In genomic region chr2:43412121-43412753, GRCh38 we compare ENCODE assay signal across 14 cellular contexts.
A peak's percentile ranks its signal among the peaks of the same experiment; 100 is the strongest.
DNase-seq lines count a peak whose midpoint lies in the region; FAIRE-seq and TF ChIP-seq lines count a peak whose summit lies in the region.
"Had no signal": no experiment of that assay in that cellular context is flagged by ENCODE, and none has a peak within 500 bp of the region (broad histone marks: within the 10 kb centered on the region; RNA-seq: fewer than 3 reads in every experiment).

No MANE protein-coding gene starts in this region.

- H3K4me1 ChIP-seq in Karpas-422 (ENCODE audit: low read length), result peaks cover 79% of the 10 kb centered on the region
- peaks cover 7% of the 10 kb centered on the region for H3K4me1 ChIP-seq in hepatocyte (ENCODE audit: insufficient read depth)

- peak; percentile 50 for DNase-seq in Karpas-422
- DNase-seq in bronchial epithelial cell (ENCODE audit: low read depth), result peak; percentile 68
- DNase-seq in urothelium cell line (ENCODE audit: low spot score), result peak; percentile 25
- DNase-seq in NCI-H2196 (lab: John Stamatoyannopoulos, UW; ENCODE audit: unreplicated experiment), result no peak
- no peak for DNase-seq in hepatocyte (ENCODE audit: low spot score)
- DNase-seq in germinal center (ENCODE audit: low spot score), result no peak
- DNase-seq: activated CD4-positive, alpha-beta memory T cell treated with anti-CD3 and anti-CD28 coated beads for 36 hours; amniotic stem cell; CD4-positive, alpha-beta T cell; NCI-H187; testis had no signal

- H3K79me2 ChIP-seq in Karpas-422 (ENCODE audit: low read length), result no peaks in the 10 kb centered on the region
- no peaks in the 10 kb centered on the region for H3K79me2 ChIP-seq in hepatocyte

- 81% methylated on average over 3 of the region's 3 CpGs for WGBS in hepatocyte (ENCODE audit: low lambda C conversion rate, missing lambda C conversion rate)

- H3K4me3 ChIP-seq in Karpas-422 (ENCODE audit: low read length) (no peak overlapping the region), bronchial epithelial cell (ENCODE audit: low read depth, low read length) (no peak overlapping the region), hepatocyte (no peak overlapping the region)
- H3K4me3 ChIP-seq: prostate gland, testis had no signal

- no peaks in the 10 kb centered on the region for H4K20me1 ChIP-seq in Karpas-422 (ENCODE audit: insufficient read depth, low read depth, low read length)
- H4K20me1 ChIP-seq in hepatocyte (ENCODE audit: insufficient read depth, poor library complexity, severe bottlenecking), result no peaks in the 10 kb centered on the region

- H3K9me3 ChIP-seq in Karpas-422 (ENCODE audit: low read length) (no peaks in the 10 kb centered on the region), hepatocyte (ENCODE audit: low read depth) (no peaks in the 10 kb centered on the region)
- H3K9me3 ChIP-seq: prostate gland, testis had no signal

- H3K27ac ChIP-seq in Karpas-422 (ENCODE audit: low read length), result peak overlapping the region; percentile 72
- H3K27ac ChIP-seq in hepatocyte, result no peak overlapping the region
- H3K27ac ChIP-seq: testis had no signal

- 0 out of 2 replicates have a peak, but pooled peaks cover 5% of the 10 kb centered on the region for H3K36me3 ChIP-seq in Karpas-422 (ENCODE audit: insufficient read depth, low read length)
- H3K36me3 ChIP-seq in bronchial epithelial cell (ENCODE audit: control insufficient read depth, insufficient read depth, low read length), result no peaks in the 10 kb centered on the region
- H3K36me3 ChIP-seq in hepatocyte (replicated peaks; ENCODE audit: insufficient read depth, low read depth), result no peaks in the 10 kb centered on the region
- H3K36me3 ChIP-seq: prostate gland had no signal

- H2AFZ ChIP-seq in Karpas-422 (ENCODE audit: low read length) (no peak overlapping the region), hepatocyte (no peak overlapping the region)

- no peaks in the 10 kb centered on the region for H3K27me3 ChIP-seq in Karpas-422 (ENCODE audit: low read length)
- no peaks in the 10 kb centered on the region for H3K27me3 ChIP-seq in bronchial epithelial cell (ENCODE audit: control insufficient read depth, insufficient read depth, low read length)
- no peaks in the 10 kb centered on the region for H3K27me3 ChIP-seq in hepatocyte
- H3K27me3 ChIP-seq: testis had no signal

- H3K9me2 ChIP-seq in Karpas-422 (replicated peaks; ENCODE audit: insufficient read depth, low read length), result no peaks in the 10 kb centered on the region
- H3K9me2 ChIP-seq in hepatocyte (replicated peaks; ENCODE audit: insufficient read depth), result no peaks in the 10 kb centered on the region

- FAIRE-seq in bronchial epithelial cell (lab: Jason Lieb, UNC) (no peak), islet of Langerhans (lab: Jason Lieb, UNC) (peak; percentile 60), urothelium cell line (lab: Jason Lieb, UNC) (no peak)
- FAIRE-seq: GM12891 had no signal

- no peak overlapping the region for H3K9ac ChIP-seq in Karpas-422 (ENCODE audit: low read length)

- TF ChIP-seq CTCF in bronchial epithelial cell (IDR thresholded peaks at IDR 0.05; ENCODE audit: insufficient read depth, low read length, severe bottlenecking) (no peak), hepatocyte (IDR thresholded peaks at IDR 0.05; ENCODE audit: poor library complexity) (no peak)

- peak overlapping the region; percentile 43 for H3K4me2 ChIP-seq in Karpas-422 (ENCODE audit: low read depth, low read length, poor library complexity, severe bottlenecking)
- no peak overlapping the region for H3K4me2 ChIP-seq in hepatocyte

Comparison
In these comparisons a context has a peak if more than half of its experiments do, and no peak if none do; other contexts are left out.
1. DNase-seq: peak in Karpas-422 (single experiment), bronchial epithelial cell (single experiment) and urothelium cell line (single experiment); none in NCI-H2196 (single experiment), hepatocyte (single experiment) and germinal center (single experiment).